In genomic region chr3:32951410-32951811, GRCh38 we compare ENCODE assay signal across 11 cellular contexts. TPM values are rescaled to one million over a fixed set of nuclear protein-coding genes. Genes with fewer than 3 reads are reported as not detected.
DNase-seq lines count a peak whose midpoint lies in the region; ATAC-seq and TF ChIP-seq lines count a peak whose summit lies in the region.
"Had no signal": no experiment of that assay in that cellular context is flagged by ENCODE, and none has a peak within 500 bp of the region (broad histone marks: within the 10 kb centered on the region; RNA-seq: fewer than 3 reads in every experiment).

CCR4 (plus strand) TSS chr3:32951644; CDS start chr3:32953423, 1,779 bp downstream.

- peak within 1 kb of the TSS; percentile 82 to 92 for H3K27ac Mint-ChIP-seq in activated naive CD4-positive, alpha-beta T cell treated with anti-CD3 and anti-CD28 coated beads, Interleukin-2, amount 50 U/mL, for 72 hours
- no peak within 1 kb of the TSS for H3K27ac Mint-ChIP-seq in type B pancreatic cell

- H3K27me3 Mint-ChIP-seq in type B pancreatic cell, result peaks cover 4% of the 10 kb centered on the region

- H3K9me3 Mint-ChIP-seq in activated naive CD4-positive, alpha-beta T cell treated with anti-CD3 and anti-CD28 coated beads, Interleukin-2, amount 50 U/mL, for 72 hours, result no peaks in the 10 kb centered on the region
- no peaks in the 10 kb centered on the region for H3K9me3 Mint-ChIP-seq in type B pancreatic cell

- peaks cover 21 to 25% of the 10 kb centered on the region in 2 donors for H3K36me3 Mint-ChIP-seq in activated naive CD4-positive, alpha-beta T cell treated with anti-CD3 and anti-CD28 coated beads, Interleukin-2, amount 50 U/mL, for 72 hours
- H3K36me3 Mint-ChIP-seq in type B pancreatic cell, result no peaks in the 10 kb centered on the region

- no peak for TF ChIP-seq CTCF in GM12875 (IDR thresholded peaks at IDR 0.05; ENCODE audit: borderline replicate concordance, insufficient read depth, low read depth, low read length)
- no peak for TF ChIP-seq CTCF in type B pancreatic cell (conservative IDR thresholded peaks at IDR 0.05)

- H3K4me1 Mint-ChIP-seq in type B pancreatic cell (ENCODE audit: unreplicated experiment), result no peaks in the 10 kb centered on the region

- peak; percentile 40 to 66 for DNase-seq in activated naive CD4-positive, alpha-beta T cell treated with anti-CD3 and anti-CD28 coated beads, Interleukin-2, amount 50 U/mL, for 72 hours (ENCODE audit: low spot score in 2 of 2)
- DNase-seq in stimulated activated CD4-positive, alpha-beta T cell treated with anti-CD3 and anti-CD28 coated beads, Interleukin-15, amount 100 ng/mL, for 24 hours, result peak; percentile 70
- no peak for DNase-seq in C1 segment of cervical spinal cord (lab: John Stamatoyannopoulos, UW)
- DNase-seq in mesenteric fat pad (ENCODE audit: low spot score), result no peak
- no peak for DNase-seq in type B pancreatic cell (ENCODE audit: extremely low spot score, unreplicated experiment)
- DNase-seq: nucleus accumbens had no signal

- peak within 1 kb of the TSS; percentile 41 for H3K4me3 ChIP-seq in GM12875 (ENCODE audit: low read depth, low read length)
- H3K4me3 ChIP-seq: thoracic aorta had no signal

- ATAC-seq in activated CD4-positive, CD25-positive, alpha-beta regulatory T cell treated with anti-CD3 and anti-CD28 coated beads, Interleukin-2, amount 50 U/mL, for 24 hours, result peak; percentile 64 to 73
- ATAC-seq in activated naive CD4-positive, alpha-beta T cell treated with anti-CD3 and anti-CD28 coated beads, Interleukin-2, amount 50 U/mL, for 72 hours, result peak; percentile 63 to 85
- ATAC-seq in HG02981 (IDR thresholded peaks at IDR 0.05; ENCODE audit: unreplicated experiment), result no peak
- ATAC-seq: Right ventricle myocardium inferior had no signal

- H3K4me3 Mint-ChIP-seq in type B pancreatic cell, result no peak within 1 kb of the TSS

RNA-seq across cellular contexts. Expression of gene CCR4, which starts in this region (rescaled TPM):
- 10 to 100 TPM; 19.0 to 38.6 TPM for total RNA-seq in activated naive CD4-positive, alpha-beta T cell treated with anti-CD3 and anti-CD28 coated beads, Interleukin-2, amount 50 U/mL, for 72 hours
- total RNA-seq in mesenteric fat pad (0.48 TPM), type B pancreatic cell (ENCODE audit: low replicate concordance) (not detected in 2 replicates)

Comparison
In these comparisons a context has a peak if more than half of its experiments do, and no peak if none do; other contexts are left out.
1. RNA of gene CCR4 (total RNA-seq): 19.0 to 38.6 TPM in activated naive CD4-positive, alpha-beta T cell treated with anti-CD3 and anti-CD28 coated beads, Interleukin-2, amount 50 U/mL, for 72 hours; 0.48 TPM in mesenteric fat pad (single experiment) and not detected in type B pancreatic cell; every median in the first group is over 10 times any median in the second.
2. DNase-seq: peak in activated naive CD4-positive, alpha-beta T cell treated with anti-CD3 and anti-CD28 coated beads, Interleukin-2, amount 50 U/mL, for 72 hours (2 of 2) and stimulated activated CD4-positive, alpha-beta T cell treated with anti-CD3 and anti-CD28 coated beads, Interleukin-15, amount 100 ng/mL, for 24 hours (single experiment); none in C1 segment of cervical spinal cord (0 of 14), mesenteric fat pad (single experiment) and type B pancreatic cell (single experiment).